ENCODE assay signal across 31 cellular contexts in genomic region chr1:172941456-172941855, GRCh38.
"Had no signal": no experiment of that assay in that cellular context is flagged by ENCODE, and none has a peak within 500 bp of the region (broad histone marks: within the 10 kb centered on the region; RNA-seq: fewer than 3 reads in every experiment).

No MANE protein-coding gene starts in this region.

- H3K4me3 Mint-ChIP-seq: activated naive CD8-positive, alpha-beta T cell; naive thymus-derived CD8-positive, alpha-beta T cell; neural crest cell; stimulated activated memory B cell treated with anti-CD40 and anti-IgM and Interleukin-4, amounts not matched to agents 10 μg/mL and 1 μg/mL and 100 μg/mL, for 72 hours; stimulated activated naive CD8-positive, alpha-beta T cell treated with anti-CD3 and anti-CD28 coated beads, Interleukin-15, amount 100 ng/mL, for 72 hours had no signal

- H3K36me3 Mint-ChIP-seq: naive thymus-derived CD8-positive, alpha-beta T cell; stimulated activated memory B cell treated with anti-CD40 and anti-IgM and Interleukin-4, amounts not matched to agents 10 μg/mL and 1 μg/mL and 100 μg/mL, for 72 hours had no signal

- H3K4me3 ChIP-seq: body of pancreas, colonic mucosa, esophagus squamous epithelium, gastrocnemius medialis, hepatocyte, psoas muscle, sigmoid colon, upper lobe of right lung had no signal

- H3K9me3 ChIP-seq: body of pancreas, colonic mucosa, esophagus squamous epithelium, gastrocnemius medialis, psoas muscle, sigmoid colon, upper lobe of right lung had no signal

- H2AFZ ChIP-seq: hepatocyte, parathyroid adenoma had no signal

- H3K4me1 ChIP-seq: body of pancreas, colonic mucosa, gastrocnemius medialis, parathyroid adenoma, psoas muscle, upper lobe of right lung had no signal

- H3K27ac Mint-ChIP-seq: activated naive CD8-positive, alpha-beta T cell; stimulated activated memory B cell treated with anti-CD40 and anti-IgM and Interleukin-4, amounts not matched to agents 10 μg/mL and 1 μg/mL and 100 μg/mL, for 72 hours; stimulated activated naive CD8-positive, alpha-beta T cell treated with anti-CD3 and anti-CD28 coated beads, Interleukin-15, amount 100 ng/mL, for 72 hours had no signal

- H3K27me3 Mint-ChIP-seq: activated naive CD8-positive, alpha-beta T cell; naive thymus-derived CD8-positive, alpha-beta T cell; stimulated activated memory B cell treated with anti-CD40 and anti-IgM and Interleukin-4, amounts not matched to agents 10 μg/mL and 1 μg/mL and 100 μg/mL, for 72 hours; stimulated activated naive CD8-positive, alpha-beta T cell treated with anti-CD3 and anti-CD28 coated beads, Interleukin-15, amount 100 ng/mL, for 72 hours had no signal

- ATAC-seq: body of pancreas; gastrocnemius medialis; naive thymus-derived CD8-positive, alpha-beta T cell; psoas muscle; stimulated activated memory B cell treated with anti-CD40 and anti-IgM and Interleukin-4, amounts not matched to agents 10 μg/mL and 1 μg/mL and 100 μg/mL, for 72 hours; stimulated activated naive CD8-positive, alpha-beta T cell treated with anti-CD3 and anti-CD28 coated beads, Interleukin-15, amount 100 ng/mL, for 72 hours; upper lobe of right lung had no signal

- H3K27me3 ChIP-seq: body of pancreas, colonic mucosa, esophagus squamous epithelium, gastrocnemius medialis, hepatocyte, sigmoid colon, upper lobe of right lung had no signal

- H3K9me3 Mint-ChIP-seq: neural crest cell had no signal

- H3K4me2 ChIP-seq: hepatocyte had no signal

- H3K4me1 Mint-ChIP-seq: neural crest cell had no signal

- H3K27ac ChIP-seq: body of pancreas, colonic mucosa, epithelial cell of prostate, esophagus squamous epithelium, gastrocnemius medialis, hepatocyte, parathyroid adenoma, psoas muscle, upper lobe of right lung, VCaP had no signal

- H3K36me3 ChIP-seq: colonic mucosa, esophagus squamous epithelium, gastrocnemius medialis, sigmoid colon, upper lobe of right lung had no signal

- H3K79me2 ChIP-seq: hepatocyte, parathyroid adenoma had no signal

- H3K9ac ChIP-seq: parathyroid adenoma had no signal

- DNase-seq: activated CD4-positive, alpha-beta T cell treated with anti-CD3 and anti-CD28 coated beads for 4 hours; activated CD4-positive, alpha-beta T cell treated with anti-CD3 and anti-CD28 coated beads, Interleukin-2, amount 50 U/mL, for 4 hours; activated CD8-positive, alpha-beta memory T cell treated with anti-CD3 and anti-CD28 coated beads for 24 hours; activated effector memory CD4-positive, alpha-beta T cell treated with Interleukin-2 at 50 U/mL for 16 hours; activated naive CD4-positive, alpha-beta T cell treated with Interleukin-2 at 50 U/mL for 16 hours; body of pancreas; cerebellar nuclear complex; colonic mucosa; effector CD8-positive, alpha-beta T cell; esophagus squamous epithelium; gastrocnemius medialis; islet precursor cell; mammary epithelial cell; naive thymus-derived CD8-positive, alpha-beta T cell; occipital lobe; psoas muscle; sigmoid colon; small intestine; stimulated activated CD4-positive, alpha-beta T cell treated with anti-CD3 and anti-CD28 coated beads, Interleukin-4, amount 100 ng/mL, for 4 hours; stimulated activated CD8-positive, alpha-beta memory T cell treated with anti-CD3 and anti-CD28 coated beads, Interleukin-4, amount 100 ng/mL, for 48 hours; stimulated activated naive CD8-positive, alpha-beta T cell treated with anti-CD3 and anti-CD28 coated beads, Interleukin-15, amount 100 ng/mL, for 72 hours; substantia nigra; T-helper 9 cell; upper lobe of right lung had no signal
